28 cellular contexts compared by ENCODE assay signal in genomic region chr16:15732416-15732815, GRCh38.
DNase-seq lines count a peak whose midpoint lies in the region; ATAC-seq and TF ChIP-seq lines count a peak whose summit lies in the region.
"Had no signal": no experiment of that assay in that cellular context is flagged by ENCODE, and none has a peak within 500 bp of the region (broad histone marks: within the 10 kb centered on the region; RNA-seq: fewer than 3 reads in every experiment).

No MANE protein-coding gene starts in this region.

- H3K27ac ChIP-seq in fibroblast of lung (ENCODE audit: insufficient read depth, low read length): no peak overlapping the region
- peak overlapping the region; percentile 69 for H3K27ac ChIP-seq in rectal smooth muscle tissue (ENCODE audit: low read depth, low read length)
- H3K27ac ChIP-seq in smooth muscle cell (ENCODE audit: low read depth): no peak overlapping the region
- H3K27ac ChIP-seq: 22Rv1; BLaER1 treated with 17β-estradiol and CSF1 and Interleukin-3, amounts not matched to agents 10 nM and 100 nM; dorsolateral prefrontal cortex; KMS-11; SJCRH30; suprapubic skin; upper lobe of right lung; WERI-Rb-1 had no signal

- no peak for DNase-seq in activated CD4-positive, alpha-beta T cell treated with anti-CD3 and anti-CD28 coated beads, Interleukin-2, amount 10 ng/mL, durations not matched to agents 7 days and 5 days
- no peak for DNase-seq in activated CD4-positive, alpha-beta T cell treated with anti-CD3 and anti-CD28 coated beads for 4 hours
- DNase-seq in M059J (ENCODE audit: low read depth) (peak; percentile 7), fibroblast of lung (ENCODE audit: low read depth in 2 of 2) (peak; percentile 12), smooth muscle cell (lab: John Stamatoyannopoulos, UW; ENCODE audit: unreplicated experiment) (no peak), NCI-H2227 (lab: John Stamatoyannopoulos, UW; ENCODE audit: unreplicated experiment) (no peak)
- DNase-seq: activated CD4-positive, alpha-beta T cell treated with anti-CD3 and anti-CD28 coated beads, Interleukin-2, amount 10 ng/mL, durations not matched to agents 24 days and 14 days; activated T-cell treated with anti-CD3 and anti-CD28 coated beads, Interleukin-2, amount 50 U/mL, for 48 hours; amniotic stem cell; DMS79 treated with DMSO at 0.1 percent for 48 hours; dorsolateral prefrontal cortex; GF-D8; NCI-H1930; NCI-H2171 treated with DMSO at 0.1 percent for 48 hours; NCI-H510A treated with DMSO at 0.1 percent for 48 hours; nucleus accumbens; SJCRH30; stimulated activated naive B cell treated with anti-CD40 and anti-IgM and Interleukin-4, amounts not matched to agents 10 μg/mL and 1 μg/mL and 100 μg/mL, for 72 hours; SW 1271; upper lobe of right lung; WERI-Rb-1 had no signal

- POLR2A ChIA-PET in activated CD4-positive, alpha-beta T cell treated with anti-CD3 and anti-CD28 coated beads, Interleukin-2, amount 10 ng/mL, durations not matched to agents 7 days and 5 days (lab: Charles Lee): no interaction called here

- no peak overlapping the region for H3K4me3 Mint-ChIP-seq in activated CD4-positive, alpha-beta T cell treated with anti-CD3 and anti-CD28 coated beads, Interleukin-2, amount 10 ng/mL, durations not matched to agents 7 days and 5 days
- H3K4me3 Mint-ChIP-seq: activated CD4-positive, alpha-beta T cell treated with anti-CD3 and anti-CD28 coated beads, Interleukin-2, amount 10 ng/mL, durations not matched to agents 24 days and 14 days; stimulated activated naive B cell treated with anti-CD40 and anti-IgM and Interleukin-4, amounts not matched to agents 10 μg/mL and 1 μg/mL and 100 μg/mL, for 72 hours had no signal

- no peak for ATAC-seq in GM21515 (IDR thresholded peaks at IDR 0.05; ENCODE audit: unreplicated experiment)
- ATAC-seq: left lobe of liver; stimulated activated naive B cell treated with anti-CD40 and anti-IgM and Interleukin-4, amounts not matched to agents 10 μg/mL and 1 μg/mL and 100 μg/mL, for 72 hours; upper lobe of right lung had no signal

- H3K9me3 ChIP-seq in fibroblast of lung (ENCODE audit: control insufficient read depth, insufficient read depth, low read depth, low read length) (no peaks in the 10 kb centered on the region), smooth muscle cell (replicated peaks; ENCODE audit: low read depth) (no peaks in the 10 kb centered on the region)
- H3K9me3 ChIP-seq: BLaER1 treated with 17β-estradiol and CSF1 and Interleukin-3, amounts not matched to agents 10 nM and 100 nM; SJCRH30; suprapubic skin; upper lobe of right lung had no signal

- H3K4me3 ChIP-seq in fibroblast of lung (replicated peaks in 1 of 4; ENCODE audit: control extremely low read depth in 1 of 4, insufficient read depth in 1 of 4, low read depth in 3 of 4, low read length in 4 of 4): no peak overlapping the region
- H3K4me3 ChIP-seq in rectal smooth muscle tissue (ENCODE audit: low read length): no peak overlapping the region
- no peak overlapping the region for H3K4me3 ChIP-seq in smooth muscle cell
- H3K4me3 ChIP-seq: BLaER1 treated with 17β-estradiol and CSF1 and Interleukin-3, amounts not matched to agents 10 nM and 100 nM; dorsolateral prefrontal cortex; SJCRH30; suprapubic skin; upper lobe of right lung had no signal

- no peaks in the 10 kb centered on the region for H3K9me3 Mint-ChIP-seq in activated CD4-positive, alpha-beta T cell treated with anti-CD3 and anti-CD28 coated beads, Interleukin-2, amount 10 ng/mL, durations not matched to agents 7 days and 5 days
- H3K9me3 Mint-ChIP-seq: activated CD4-positive, alpha-beta T cell treated with anti-CD3 and anti-CD28 coated beads, Interleukin-2, amount 10 ng/mL, durations not matched to agents 24 days and 14 days; stimulated activated naive B cell treated with anti-CD40 and anti-IgM and Interleukin-4, amounts not matched to agents 10 μg/mL and 1 μg/mL and 100 μg/mL, for 72 hours had no signal

- 94% methylated on average over 6 of the region's 6 CpGs for WGBS in smooth muscle cell (ENCODE audit: low lambda C conversion rate)

- no peaks in the 10 kb centered on the region for H3K4me1 Mint-ChIP-seq in activated CD4-positive, alpha-beta T cell treated with anti-CD3 and anti-CD28 coated beads, Interleukin-2, amount 10 ng/mL, durations not matched to agents 7 days and 5 days
- H3K4me1 Mint-ChIP-seq: stimulated activated naive B cell treated with anti-CD40 and anti-IgM and Interleukin-4, amounts not matched to agents 10 μg/mL and 1 μg/mL and 100 μg/mL, for 72 hours had no signal

- CTCF ChIA-PET in activated CD4-positive, alpha-beta T cell treated with anti-CD3 and anti-CD28 coated beads, Interleukin-2, amount 10 ng/mL, durations not matched to agents 7 days and 5 days (lab: Charles Lee): interaction anchor here (0.6 to 1.9 kb wide), 4 partner anchors 9 to 162 kb away, joined by 3 to 4 read pairs (median 4); no protein-coding TSS in a partner anchor

- no peaks in the 10 kb centered on the region for H3K4me1 ChIP-seq in fibroblast of lung (ENCODE audit: control insufficient read depth, extremely low read depth, insufficient read depth, low read length)
- H3K4me1 ChIP-seq in rectal smooth muscle tissue (ENCODE audit: control insufficient read depth, insufficient read depth, low read length): no peaks in the 10 kb centered on the region
- no peaks in the 10 kb centered on the region for H3K4me1 ChIP-seq in smooth muscle cell (ENCODE audit: low read depth)
- H3K4me1 ChIP-seq: SJCRH30, suprapubic skin, upper lobe of right lung had no signal

- peak overlapping the region; percentile 46 for H3K27ac Mint-ChIP-seq in activated CD4-positive, alpha-beta T cell treated with anti-CD3 and anti-CD28 coated beads, Interleukin-2, amount 10 ng/mL, durations not matched to agents 7 days and 5 days
- H3K27ac Mint-ChIP-seq: activated CD4-positive, alpha-beta T cell treated with anti-CD3 and anti-CD28 coated beads, Interleukin-2, amount 10 ng/mL, durations not matched to agents 24 days and 14 days; stimulated activated naive B cell treated with anti-CD40 and anti-IgM and Interleukin-4, amounts not matched to agents 10 μg/mL and 1 μg/mL and 100 μg/mL, for 72 hours had no signal

- H3K27me3 ChIP-seq in fibroblast of lung (ENCODE audit: control insufficient read depth, insufficient read depth, low read length): no peaks in the 10 kb centered on the region
- no peaks in the 10 kb centered on the region for H3K27me3 ChIP-seq in rectal smooth muscle tissue (ENCODE audit: control insufficient read depth, insufficient read depth, low read length)
- H3K27me3 ChIP-seq in smooth muscle cell (ENCODE audit: low read depth): peaks cover 8% of the 10 kb centered on the region
- H3K27me3 ChIP-seq: BLaER1 treated with 17β-estradiol and CSF1 and Interleukin-3, amounts not matched to agents 10 nM and 100 nM; dorsolateral prefrontal cortex; SJCRH30; suprapubic skin; upper lobe of right lung had no signal

- H3K79me2 ChIP-seq in fibroblast of lung (ENCODE audit: control insufficient read depth, insufficient read depth, low read length): no peaks in the 10 kb centered on the region
- H3K79me2 ChIP-seq in smooth muscle cell (ENCODE audit: low read depth): no peaks in the 10 kb centered on the region

- H3K36me3 Mint-ChIP-seq in activated CD4-positive, alpha-beta T cell treated with anti-CD3 and anti-CD28 coated beads, Interleukin-2, amount 10 ng/mL, durations not matched to agents 7 days and 5 days (ENCODE audit: low read depth): peaks cover 2% of the 10 kb centered on the region

- H3K36me3 ChIP-seq in fibroblast of lung (ENCODE audit: control insufficient read depth, insufficient read depth, low read length) (no peaks in the 10 kb centered on the region), rectal smooth muscle tissue (ENCODE audit: control insufficient read depth, insufficient read depth, low read length) (peaks cover 39% of the 10 kb centered on the region), smooth muscle cell (ENCODE audit: low read depth) (no peaks in the 10 kb centered on the region)
- H3K36me3 ChIP-seq: SJCRH30, suprapubic skin, upper lobe of right lung, WERI-Rb-1 had no signal

- no peak overlapping the region for H2AFZ ChIP-seq in fibroblast of lung (ENCODE audit: low read length)
- no peak overlapping the region for H2AFZ ChIP-seq in smooth muscle cell (ENCODE audit: low read depth)

- H3K9ac ChIP-seq in fibroblast of lung (ENCODE audit: insufficient read depth, low read length) (no peak overlapping the region), rectal smooth muscle tissue (ENCODE audit: low read length) (no peak overlapping the region), smooth muscle cell (ENCODE audit: low read depth) (no peak overlapping the region)
- H3K9ac ChIP-seq: BLaER1 treated with 17β-estradiol and CSF1 and Interleukin-3, amounts not matched to agents 10 nM and 100 nM; KMS-11 had no signal

- H4K20me1 ChIP-seq in fibroblast of lung (ENCODE audit: control insufficient read depth, extremely low read depth, insufficient read depth, low read length) (no peaks in the 10 kb centered on the region), smooth muscle cell (ENCODE audit: low read depth) (no peaks in the 10 kb centered on the region)

- H3K27me3 Mint-ChIP-seq in activated CD4-positive, alpha-beta T cell treated with anti-CD3 and anti-CD28 coated beads, Interleukin-2, amount 10 ng/mL, durations not matched to agents 7 days and 5 days: no peaks in the 10 kb centered on the region
- H3K27me3 Mint-ChIP-seq: activated CD4-positive, alpha-beta T cell treated with anti-CD3 and anti-CD28 coated beads, Interleukin-2, amount 10 ng/mL, durations not matched to agents 24 days and 14 days; stimulated activated naive B cell treated with anti-CD40 and anti-IgM and Interleukin-4, amounts not matched to agents 10 μg/mL and 1 μg/mL and 100 μg/mL, for 72 hours had no signal

- H3K4me2 ChIP-seq in fibroblast of lung (ENCODE audit: extremely low read depth, insufficient read depth, low read length): no peak overlapping the region
- no peak overlapping the region for H3K4me2 ChIP-seq in smooth muscle cell
- H3K4me2 ChIP-seq: BLaER1 treated with 17β-estradiol and CSF1 and Interleukin-3, amounts not matched to agents 10 nM and 100 nM; KMS-11 had no signal

- no peaks in the 10 kb centered on the region for H3F3A ChIP-seq in smooth muscle cell (ENCODE audit: low read depth)

- TF ChIP-seq CTCF in fibroblast of lung (conservative IDR thresholded peaks at IDR 0.05 in 1 of 2, IDR thresholded peaks at IDR 0.05 in 1 of 2; ENCODE audit: low read depth in 1 of 2, low read length in 2 of 2): no peak
- TF ChIP-seq CTCF in smooth muscle cell (IDR thresholded peaks at IDR 0.05; ENCODE audit: borderline replicate concordance, insufficient read depth, poor library complexity, severe bottlenecking): no peak

Comparison
In these comparisons a context has a peak if more than half of its experiments do, and no peak if none do; other contexts are left out.
1. DNase-seq: peak in M059J (single experiment) and fibroblast of lung (2 of 2); none in activated CD4-positive, alpha-beta T cell treated with anti-CD3 and anti-CD28 coated beads, Interleukin-2, amount 10 ng/mL, durations not matched to agents 7 days and 5 days (single experiment), activated CD4-positive, alpha-beta T cell treated with anti-CD3 and anti-CD28 coated beads for 4 hours (0 of 2), smooth muscle cell (single experiment) and NCI-H2227 (single experiment).